ENCODE assay signal across 1 cellular context in genomic region chr16:87939562-87940423, GRCh38.
TF ChIP-seq lines count a peak whose summit lies in the region.

No MANE protein-coding gene starts in this region.

TF ChIP-seq in HepG2, 621 proteins besides CTCF, POLR2A, EP300 and RAD21 (continued from another document):
- TF ChIP-seq, protein P1, sequence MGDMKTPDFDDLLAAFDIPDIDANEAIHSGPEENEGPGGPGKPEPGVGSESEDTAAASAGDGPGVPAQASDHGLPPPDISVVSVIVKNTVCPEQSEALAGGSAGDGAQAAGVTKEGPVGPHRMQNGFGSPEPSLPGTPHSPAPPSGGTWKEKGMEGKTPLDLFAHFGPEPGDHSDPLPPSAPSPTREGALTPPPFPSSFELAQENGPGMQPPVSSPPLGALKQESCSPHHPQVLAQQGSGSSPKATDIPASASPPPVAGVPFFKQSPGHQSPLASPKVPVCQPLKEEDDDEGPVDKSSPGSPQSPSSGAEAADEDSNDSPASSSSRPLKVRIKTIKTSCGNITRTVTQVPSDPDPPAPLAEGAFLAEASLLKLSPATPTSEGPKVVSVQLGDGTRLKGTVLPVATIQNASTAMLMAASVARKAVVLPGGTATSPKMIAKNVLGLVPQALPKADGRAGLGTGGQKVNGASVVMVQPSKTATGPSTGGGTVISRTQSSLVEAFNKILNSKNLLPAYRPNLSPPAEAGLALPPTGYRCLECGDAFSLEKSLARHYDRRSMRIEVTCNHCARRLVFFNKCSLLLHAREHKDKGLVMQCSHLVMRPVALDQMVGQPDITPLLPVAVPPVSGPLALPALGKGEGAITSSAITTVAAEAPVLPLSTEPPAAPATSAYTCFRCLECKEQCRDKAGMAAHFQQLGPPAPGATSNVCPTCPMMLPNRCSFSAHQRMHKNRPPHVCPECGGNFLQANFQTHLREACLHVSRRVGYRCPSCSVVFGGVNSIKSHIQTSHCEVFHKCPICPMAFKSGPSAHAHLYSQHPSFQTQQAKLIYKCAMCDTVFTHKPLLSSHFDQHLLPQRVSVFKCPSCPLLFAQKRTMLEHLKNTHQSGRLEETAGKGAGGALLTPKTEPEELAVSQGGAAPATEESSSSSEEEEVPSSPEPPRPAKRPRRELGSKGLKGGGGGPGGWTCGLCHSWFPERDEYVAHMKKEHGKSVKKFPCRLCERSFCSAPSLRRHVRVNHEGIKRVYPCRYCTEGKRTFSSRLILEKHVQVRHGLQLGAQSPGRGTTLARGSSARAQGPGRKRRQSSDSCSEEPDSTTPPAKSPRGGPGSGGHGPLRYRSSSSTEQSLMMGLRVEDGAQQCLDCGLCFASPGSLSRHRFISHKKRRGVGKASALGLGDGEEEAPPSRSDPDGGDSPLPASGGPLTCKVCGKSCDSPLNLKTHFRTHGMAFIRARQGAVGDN (CRISPR knock-in tag; IDR thresholded peaks at IDR 0.05), result peak; percentile 34
- TF ChIP-seq ZNF225 (CRISPR knock-in tag; IDR thresholded peaks at IDR 0.05) (no peak), HOXD1 (CRISPR knock-in tag; IDR thresholded peaks at IDR 0.05) (no peak), KAT7 (CRISPR knock-in tag; IDR thresholded peaks at IDR 0.05; ENCODE audit: borderline replicate concordance) (no peak)
TF ChIP-seq in HepG2: peak in this region for 8.
